ENCODE assay signal across 11 cellular contexts in the genomic region with DNA sequence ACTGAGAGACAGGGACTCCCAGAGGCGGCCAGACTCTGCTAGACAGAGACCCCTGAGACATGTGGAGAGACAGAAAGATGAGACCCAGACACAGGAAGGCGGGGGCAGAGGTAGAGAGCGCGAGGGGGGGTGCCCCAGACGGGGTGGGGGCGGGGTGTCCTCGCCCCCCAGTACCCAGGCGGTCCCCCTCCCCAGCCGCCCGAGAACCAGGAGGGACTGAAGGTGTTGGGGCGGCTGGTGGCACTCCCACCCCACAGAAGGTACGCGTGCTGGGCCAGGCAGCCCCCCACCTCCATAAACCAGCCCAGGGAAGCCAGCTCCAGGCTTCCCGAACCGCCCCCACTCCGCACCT. TPM values are rescaled to one million over a fixed set of nuclear protein-coding genes. Genes with fewer than 3 reads are reported as not detected.
DNase-seq lines count a peak whose midpoint lies in the region; ATAC-seq, FAIRE-seq and TF ChIP-seq lines count a peak whose summit lies in the region.
"Had no signal": no experiment of that assay in that cellular context is flagged by ENCODE, and none has a peak within 500 bp of the region (broad histone marks: within the 10 kb centered on the region; RNA-seq: fewer than 3 reads in every experiment).

No MANE protein-coding gene starts in this region.

- no peak for DNase-seq in A549 (ENCODE audit: low read depth in 1 of 2, low spot score in 1 of 2)
- no peak for DNase-seq in HCT116 (ENCODE audit: low read depth, low spot score)
- DNase-seq in H1 (ENCODE audit: low read depth in 1 of 2, low spot score in 2 of 2) = no peak
- no peak for DNase-seq in neural crest cell (ENCODE audit: low read depth, low spot score)
- no peak for DNase-seq in AG20443 (ENCODE audit: low spot score)
- no peak for DNase-seq in NCI-H748 (lab: John Stamatoyannopoulos, UW; ENCODE audit: unreplicated experiment)
- DNase-seq in MV-4-11 (lab: John Stamatoyannopoulos, UW) = no peak
- no peak for DNase-seq in NCI-H2227 treated with DMSO at 0.1 percent for 48 hours (lab: John Stamatoyannopoulos, UW)

- H3K4me3 ChIP-seq in A549 = peak overlapping the region; percentile 41
- no peak overlapping the region for H3K4me3 ChIP-seq in HCT116 (replicated peaks in 1 of 2; ENCODE audit: low read depth in 1 of 2, low read length in 2 of 2)
- H3K4me3 ChIP-seq in H1 (ENCODE audit: extremely low read depth in 1 of 4, insufficient read depth in 2 of 4, low read depth in 3 of 4, low read length in 4 of 4) = peak overlapping the region; percentile 61 to 86 (median 68)

- H3K9ac ChIP-seq in HCT116 (ENCODE audit: low read length) = no peak overlapping the region
- H3K9ac ChIP-seq in H1 (replicated peaks in 1 of 4; ENCODE audit: extremely low read depth in 1 of 4, low read depth in 3 of 4, low read length in 3 of 4) = no peak overlapping the region

- no peak overlapping the region for H4K5ac ChIP-seq in H1 (ENCODE audit: insufficient read length, low read depth, low read length)

- H3K79me2 ChIP-seq in HCT116 (ENCODE audit: insufficient read depth, low read length) (no peaks in the 10 kb centered on the region), H1 (ENCODE audit: control insufficient read depth in 1 of 2, insufficient read depth in 2 of 2, low read length in 2 of 2) (no peaks in the 10 kb centered on the region)

- H3K9me3 ChIP-seq in A549 (no peaks in the 10 kb centered on the region), HCT116 (ENCODE audit: control insufficient read depth in 1 of 2, insufficient read depth in 1 of 2, low read depth in 1 of 2, low read length in 2 of 2) (no peaks in the 10 kb centered on the region), H1 (ENCODE audit: insufficient read depth in 2 of 2, low read depth in 1 of 2, low read length in 1 of 2) (no peaks in the 10 kb centered on the region)
- H3K9me3 ChIP-seq: heart left ventricle had no signal

- TF ChIP-seq CTCF in A549 (IDR thresholded peaks at IDR 0.05) (no peak), HCT116 (IDR thresholded peaks at IDR 0.05 in 2 of 3, conservative IDR thresholded peaks at IDR 0.05 in 1 of 3; ENCODE audit: borderline replicate concordance in 1 of 3, insufficient read depth in 1 of 3, low read depth in 2 of 3, low read length in 2 of 3) (no peak), H1 (IDR thresholded peaks at IDR 0.05; ENCODE audit: control extremely low read depth in 1 of 3, insufficient read depth in 1 of 3, low read depth in 1 of 3, low read length in 3 of 3) (no peak), neural crest cell (conservative IDR thresholded peaks at IDR 0.05) (no peak)

- CTCF ChIA-PET in A549 (lab: Yijun Ruan, JAX) (interaction anchor here (4.3 to 8.6 kb wide), 2 partner anchors 12 to 34 kb away, joined by 31 to 58 read pairs; a partner anchor contains a TSS), HCT116 (lab: Charles Lee) (no interaction called here), H1 (lab: Charles Lee; ENCODE audit: partially characterized antibody) (interaction anchor here (0.6 to 11.5 kb wide), 3 partner anchors 13 to 35 kb away, joined by 3 to 80 read pairs (median 4); no protein-coding TSS in a partner anchor)

- RAD21 ChIA-PET in HCT116 (lab: Charles Lee; ENCODE audit: low non-redundant PET in 1 of 2, low total read pairs in 2 of 2, uncharacterized antibody in 2 of 2, unreplicated experiment in 2 of 2) = no interaction called here

- TF ChIP-seq POLR2A in A549 (IDR thresholded peaks at IDR 0.05; ENCODE audit: low read length) = no peak
- no peak for TF ChIP-seq POLR2A in HCT116 (IDR thresholded peaks at IDR 0.05; ENCODE audit: borderline replicate concordance, extremely low read depth, insufficient read depth, insufficient read length)
- TF ChIP-seq POLR2A in H1 (IDR thresholded peaks at IDR 0.05; ENCODE audit: control extremely low read depth in 1 of 2, low read depth in 2 of 2, low read length in 2 of 2) = no peak

- intact Hi-C loops in HCT116 (cut with micrococcal nuclease) = no loop called here

- no peak overlapping the region for H3K27ac Mint-ChIP-seq in neural crest cell (ENCODE audit: unreplicated experiment)

- WGBS in A549 (ENCODE audit: missing lambda C conversion rate) = 4% methylated on average over 6 of the region's 16 CpGs
- 5% methylated on average over 4 of the region's 16 CpGs; no CpG with 5 or more reads in 1 of the 2 experiments for WGBS in H1 (ENCODE audit: extremely low coverage in 1 of 2, insufficient coverage in 1 of 2, insufficient read length in 1 of 2, insufficient replicate concordance in 2 of 2, low coverage in 1 of 2, low lambda C conversion rate in 2 of 2, missing lambda C conversion rate in 1 of 2), 2 experiments

- no peak overlapping the region for H2BK120ac ChIP-seq in H1 (replicated peaks; ENCODE audit: low read depth, low read length)

- no peaks in the 10 kb centered on the region for H3K9me3 Mint-ChIP-seq in neural crest cell

- H4K20me1 ChIP-seq in HCT116 (ENCODE audit: insufficient read depth) (no peaks in the 10 kb centered on the region), H1 (replicated peaks in 1 of 2; ENCODE audit: control insufficient read depth in 1 of 2, insufficient read depth in 2 of 2, low read length in 2 of 2) (peaks cover 0 to under 1% of the 10 kb centered on the region in 2 experiments)

- H3K4me1 Mint-ChIP-seq in neural crest cell = peaks cover 15% of the 10 kb centered on the region

- H3K18ac ChIP-seq in H1 (ENCODE audit: extremely low read depth, low read length) = peak overlapping the region; percentile 60

- H2BK15ac ChIP-seq in H1 (ENCODE audit: low read length) = no peak overlapping the region

- no peak overlapping the region for H3K56ac ChIP-seq in H1 (replicated peaks; ENCODE audit: insufficient read length, low read depth, low read length)

- H3K27me3 Mint-ChIP-seq in neural crest cell (ENCODE audit: low read depth) = peaks cover 56% of the 10 kb centered on the region

- no peak overlapping the region for H3K4ac ChIP-seq in H1 (replicated peaks; ENCODE audit: insufficient read length, low read depth, low read length)

- ATAC-seq in A549 = peak in 1 of 2 experiments; percentile 4; a peak in 2 of 6 replicates
- peak; percentile 12; the same call in 1 of the 2 replicates for ATAC-seq in HCT116

- H3K79me1 ChIP-seq in H1 (ENCODE audit: low read depth, low read length) = no peaks in the 10 kb centered on the region

- H3K27me3 ChIP-seq in HCT116 (ENCODE audit: insufficient read depth, low read length) (peaks cover 33% of the 10 kb centered on the region), H1 (replicated peaks in 1 of 4; ENCODE audit: control insufficient read depth in 3 of 4, extremely low read depth in 1 of 4, insufficient read depth in 3 of 4, low read length in 3 of 4) (peaks cover 0 to 5% (median 3%) of the 10 kb centered on the region in 4 experiments; a peak in 3 of 7 replicates)

- H2BK20ac ChIP-seq in H1 (ENCODE audit: low read length) = no peak overlapping the region

- H3K4me1 ChIP-seq in A549 (peaks cover 19% of the 10 kb centered on the region; the same call in 2 of the 3 replicates), HCT116 (ENCODE audit: control insufficient read depth in 1 of 2, insufficient read depth in 2 of 2, low read length in 2 of 2) (peaks cover 0 to 15% of the 10 kb centered on the region in 2 experiments; a peak in 3 of 4 replicates), H1 (replicated peaks in 1 of 4; ENCODE audit: control insufficient read depth in 3 of 4, insufficient read depth in 4 of 4, low read length in 3 of 4) (peaks cover 4 to 33% (median 18%) of the 10 kb centered on the region in 4 experiments)

- peaks cover 7% of the 10 kb centered on the region; the same call in 1 of the 2 replicates for H3K23me2 ChIP-seq in H1 (ENCODE audit: low read depth, low read length)

- no peaks in the 10 kb centered on the region for H3K36me3 Mint-ChIP-seq in neural crest cell (ENCODE audit: low read depth)

- POLR2A ChIA-PET in A549 (lab: Yijun Ruan, JAX) = no interaction called here
- POLR2A ChIA-PET in HCT116 (lab: Charles Lee) = no interaction called here
- POLR2A ChIA-PET in H1 (lab: Charles Lee; ENCODE audit: partially characterized antibody) = interaction anchor here (0.5 to 5.2 kb wide), 3 partner anchors 24 to 236 kb away, joined by 3 to 29 read pairs (median 6); no protein-coding TSS in a partner anchor

- TF ChIP-seq RAD21 in A549 (conservative IDR thresholded peaks at IDR 0.05 in 1 of 2, IDR thresholded peaks at IDR 0.05 in 1 of 2) = no peak
- no peak for TF ChIP-seq RAD21 in HCT116 (IDR thresholded peaks at IDR 0.05; ENCODE audit: low read depth)
- TF ChIP-seq RAD21 in H1 (IDR thresholded peaks at IDR 0.05 in 1 of 2, conservative IDR thresholded peaks at IDR 0.05 in 1 of 2; ENCODE audit: low read depth in 2 of 2, low read length in 2 of 2) = no peak

- H3K4me3 Mint-ChIP-seq in neural crest cell = peak overlapping the region; percentile 67

- FAIRE-seq in A549 (lab: Jason Lieb, UNC) = no peak
- FAIRE-seq in H1 (lab: Jason Lieb, UNC) = no peak

- 0 out of 2 replicates have a peak overlapping the region, but pooled peaks have one; percentile 50 for H2BK12ac ChIP-seq in H1 (ENCODE audit: low read depth, low read length)

- no peak overlapping the region for H3K14ac ChIP-seq in H1 (ENCODE audit: insufficient read length)

- peak overlapping the region in 1 of 2 experiments; percentile 69; a peak in 2 of 6 replicates for H3K27ac ChIP-seq in A549
- H3K27ac ChIP-seq in HCT116 (ENCODE audit: low read depth, low read length) = no peak overlapping the region
- no peak overlapping the region for H3K27ac ChIP-seq in H1 (ENCODE audit: low read depth, low read length)

- 0 out of 2 replicates have a peak overlapping the region, but pooled peaks have one; percentile 24 for H2BK5ac ChIP-seq in H1 (ENCODE audit: low read depth, low read length)

- H3K9me2 ChIP-seq in HCT116 (ENCODE audit: insufficient read depth) = no peaks in the 10 kb centered on the region

- H2AFZ ChIP-seq in HCT116 (ENCODE audit: low read depth, low read length, poor library complexity, severe bottlenecking) = no peak overlapping the region
- H2AFZ ChIP-seq in H1 (ENCODE audit: low read length) = no peak overlapping the region

- peak overlapping the region; percentile 9; the same call in 1 of the 2 replicates for H4K8ac ChIP-seq in H1 (ENCODE audit: extremely low read depth, insufficient read depth, low read length)

- H3K36me3 ChIP-seq in HCT116 (ENCODE audit: control insufficient read depth in 1 of 2, insufficient read depth in 2 of 2, low read length in 2 of 2) (no peaks in the 10 kb centered on the region), H1 (ENCODE audit: control insufficient read depth in 2 of 4, insufficient read depth in 4 of 4, low read length in 3 of 4) (0 out of 8 replicates have a peak, but pooled peaks cover 0 to 2% (median under 1%) of the 10 kb centered on the region in 4 experiments)
- H3K36me3 ChIP-seq: heart left ventricle had no signal

- H2AK5ac ChIP-seq in H1 (ENCODE audit: low read depth, low read length) = no peak overlapping the region

- peak overlapping the region; percentile 97 for H3K4me2 ChIP-seq in A549
- H3K4me2 ChIP-seq in HCT116 (ENCODE audit: low read length) = peak overlapping the region; percentile 51
- peak overlapping the region; percentile 65 to 83 for H3K4me2 ChIP-seq in H1 (ENCODE audit: insufficient read depth in 1 of 2, low read depth in 2 of 2, low read length in 2 of 2)

- H4K91ac ChIP-seq in H1 (replicated peaks; ENCODE audit: insufficient read length, low read length) = no peak overlapping the region

- BruUV-seq in HCT116 (replicated peaks; lab: Mats Ljungman, UMichigan) = no TSS peak

- TF ChIP-seq EP300 in A549 (IDR thresholded peaks at IDR 0.05) (no peak), H1 (IDR thresholded peaks at IDR 0.05; ENCODE audit: borderline replicate concordance in 1 of 2, low read depth in 2 of 2, low read length in 2 of 2) (no peak)

- H3K23ac ChIP-seq in H1 (ENCODE audit: insufficient read length) = no peak overlapping the region

RNA-seq across cellular contexts. Expression of a gene that starts 0.3 kb away (rescaled TPM):
- polyA plus RNA-seq in A549 (2011; rRNA removed) = 0.12 and 0.35 TPM in 2 replicates
- 0.09 and 0.23 TPM in 2 replicates for polyA plus RNA-seq in A549 (2012; cell fraction: cytosol; rRNA removed)
- 0.23 and 0.70 TPM in 2 replicates for polyA plus RNA-seq in A549 (2012; cell fraction: nucleus; rRNA removed)
- polyA plus RNA-seq in A549 (2017; fragmentation: RNase III; extraction: RNeasy Plus Mini Kit Qiagen cat#74134 plus additional on column Dnase treatment) = 0.15 to 0.30 TPM (median 0.17 TPM) in 3 replicates
- polyA minus RNA-seq in A549 (2011; rRNA and poly(A)+ RNA removed) = 1.8 and 2.3 TPM in 2 replicates
- total RNA-seq in HCT116 (2021; ENCODE audit: unreplicated experiment) = 0.98 TPM
- polyA plus RNA-seq in HCT116 (2012) = 1.4 and 2.5 TPM in 2 replicates
- total RNA-seq in H1 (2021; fragmentation: NEBNext Ultra II Directional; extraction: Animal tissue kit (Norgen Biotek cat#: 25700)) = 7.3 and 8.3 TPM in 2 replicates
- 12.4 and 15.7 TPM in 2 replicates for polyA plus RNA-seq in H1 (2011; rRNA removed)
- polyA plus RNA-seq in H1 (2011; cell fraction: cytosol; rRNA removed) = 9.3 TPM
- polyA plus RNA-seq in H1 (2011; cell fraction: nucleus; rRNA removed) = 16.6 TPM
- 7.1 to 14.9 TPM (median 11.4 TPM) in 4 replicates for polyA plus RNA-seq in H1 (2012, experiment 1 of 2)
- polyA plus RNA-seq in H1 (2012, experiment 2 of 2) = 6.9 TPM
- 6.6 TPM for polyA plus RNA-seq in H1 (2013, experiment 1 of 2)
- 6.1 TPM for polyA plus RNA-seq in H1 (2013, experiment 2 of 2)
- polyA minus RNA-seq in H1 (2011; rRNA and poly(A)+ RNA removed) = 27.9 and 30.5 TPM in 2 replicates
- 12.6 TPM for polyA minus RNA-seq in H1 (2011; cell fraction: cytosol; rRNA and poly(A)+ RNA removed)
- 9.7 TPM for polyA minus RNA-seq in H1 (2011; cell fraction: nucleus; rRNA and poly(A)+ RNA removed)
- 0.61 and 0.70 TPM in 2 replicates for total RNA-seq in neural crest cell
- total RNA-seq: myocyte had no signal

RNA-seq across cellular contexts. Expression of a gene that starts 12.7 kb away (rescaled TPM):
- polyA plus RNA-seq in A549 (2011; rRNA removed) = 10.6 and 12.5 TPM in 2 replicates
- polyA plus RNA-seq in A549 (2012; cell fraction: cytosol; rRNA removed) = 26.3 and 28.7 TPM in 2 replicates
- polyA plus RNA-seq in A549 (2012; cell fraction: nucleus; rRNA removed) = 62.7 and 66.3 TPM in 2 replicates
- polyA plus RNA-seq in A549 (2017; fragmentation: RNase III; extraction: RNeasy Plus Mini Kit Qiagen cat#74134 plus additional on column Dnase treatment) = 20.6 to 22.1 TPM (median 20.8 TPM) in 3 replicates
- polyA minus RNA-seq in A549 (2011; rRNA and poly(A)+ RNA removed) = 13.7 and 15.6 TPM in 2 replicates
- 23.8 TPM for total RNA-seq in HCT116 (2021; ENCODE audit: unreplicated experiment)
- polyA plus RNA-seq in HCT116 (2012) = 21.3 and 27.5 TPM in 2 replicates
- 23.6 and 28.0 TPM in 2 replicates for total RNA-seq in H1 (2021; fragmentation: NEBNext Ultra II Directional; extraction: Animal tissue kit (Norgen Biotek cat#: 25700))
- 31.3 and 45.2 TPM in 2 replicates for polyA plus RNA-seq in H1 (2011; rRNA removed)
- polyA plus RNA-seq in H1 (2011; cell fraction: cytosol; rRNA removed) = 29.4 TPM
- polyA plus RNA-seq in H1 (2011; cell fraction: nucleus; rRNA removed) = 57.8 TPM
- polyA plus RNA-seq in H1 (2012, experiment 1 of 2) = 22.6 to 33.3 TPM (median 31.1 TPM) in 4 replicates
- polyA plus RNA-seq in H1 (2012, experiment 2 of 2) = 27.0 TPM
- polyA plus RNA-seq in H1 (2013, experiment 1 of 2) = 24.6 TPM
- polyA plus RNA-seq in H1 (2013, experiment 2 of 2) = 23.7 TPM
- polyA minus RNA-seq in H1 (2011; rRNA and poly(A)+ RNA removed) = 14.6 and 16.5 TPM in 2 replicates
- 6.9 TPM for polyA minus RNA-seq in H1 (2011; cell fraction: cytosol; rRNA and poly(A)+ RNA removed)
- 9.3 TPM for polyA minus RNA-seq in H1 (2011; cell fraction: nucleus; rRNA and poly(A)+ RNA removed)
- 30.0 and 30.2 TPM in 2 replicates for total RNA-seq in neural crest cell

RNA-seq across cellular contexts. Expression of a gene that starts 43.5 kb away (rescaled TPM):
- polyA plus RNA-seq in A549 (2011; rRNA removed) (69.6 and 74.3 TPM in 2 replicates), A549 (2017; fragmentation: RNase III; extraction: RNeasy Plus Mini Kit Qiagen cat#74134 plus additional on column Dnase treatment) (92.5 to 101 TPM (median 94.2 TPM) in 3 replicates), H1 (2011; rRNA removed) (78.2 and 101 TPM in 2 replicates)
- 111 and 125 TPM in 2 replicates for polyA plus RNA-seq in A549 (2012; cell fraction: cytosol; rRNA removed)
- 107 and 121 TPM in 2 replicates for polyA plus RNA-seq in A549 (2012; cell fraction: nucleus; rRNA removed)
- 100.0 and 132 TPM in 2 replicates for polyA minus RNA-seq in A549 (2011; rRNA and poly(A)+ RNA removed)
- total RNA-seq in HCT116 (2021; ENCODE audit: unreplicated experiment) (58.8 TPM), neural crest cell (67.2 and 69.2 TPM in 2 replicates)
- polyA plus RNA-seq in HCT116 (2012) = 42.8 and 45.3 TPM in 2 replicates
- 58.3 and 58.5 TPM in 2 replicates for total RNA-seq in H1 (2021; fragmentation: NEBNext Ultra II Directional; extraction: Animal tissue kit (Norgen Biotek cat#: 25700))
- 70.6 TPM for polyA plus RNA-seq in H1 (2011; cell fraction: cytosol; rRNA removed)
- 77.1 TPM for polyA plus RNA-seq in H1 (2011; cell fraction: nucleus; rRNA removed)
- polyA plus RNA-seq in H1 (2012, experiment 1 of 2) = 53.3 to 67.3 TPM (median 65.3 TPM) in 4 replicates
- 95.9 TPM for polyA plus RNA-seq in H1 (2012, experiment 2 of 2)
- polyA plus RNA-seq in H1 (2013, experiment 1 of 2) = 52.3 TPM
- 52.2 TPM for polyA plus RNA-seq in H1 (2013, experiment 2 of 2)
- polyA minus RNA-seq in H1 (2011; rRNA and poly(A)+ RNA removed) = 106 and 112 TPM in 2 replicates
- 84.4 TPM for polyA minus RNA-seq in H1 (2011; cell fraction: cytosol; rRNA and poly(A)+ RNA removed)
- 38.2 TPM for polyA minus RNA-seq in H1 (2011; cell fraction: nucleus; rRNA and poly(A)+ RNA removed)

RNA-seq across cellular contexts. Expression of a gene that starts 52.0 kb away (rescaled TPM):
- polyA plus RNA-seq in A549 (2011; rRNA removed) = 16.5 and 19.2 TPM in 2 replicates
- polyA plus RNA-seq in A549 (2012; cell fraction: cytosol; rRNA removed) = 18.7 and 23.4 TPM in 2 replicates
- 44.0 and 54.8 TPM in 2 replicates for polyA plus RNA-seq in A549 (2012; cell fraction: nucleus; rRNA removed)
- 21.8 to 31.4 TPM (median 27.1 TPM) in 3 replicates for polyA plus RNA-seq in A549 (2017; fragmentation: RNase III; extraction: RNeasy Plus Mini Kit Qiagen cat#74134 plus additional on column Dnase treatment)
- 26.1 and 39.1 TPM in 2 replicates for polyA minus RNA-seq in A549 (2011; rRNA and poly(A)+ RNA removed)
- total RNA-seq in HCT116 (2021; ENCODE audit: unreplicated experiment) = 35.8 TPM
- 27.7 and 31.2 TPM in 2 replicates for polyA plus RNA-seq in HCT116 (2012)
- total RNA-seq in H1 (2021; fragmentation: NEBNext Ultra II Directional; extraction: Animal tissue kit (Norgen Biotek cat#: 25700)) = 27.4 and 28.2 TPM in 2 replicates
- polyA plus RNA-seq in H1 (2011; rRNA removed) = 24.5 and 34.0 TPM in 2 replicates
- 25.2 TPM for polyA plus RNA-seq in H1 (2011; cell fraction: cytosol; rRNA removed)
- polyA plus RNA-seq in H1 (2011; cell fraction: nucleus; rRNA removed) = 40.6 TPM
- polyA plus RNA-seq in H1 (2012, experiment 1 of 2) = 21.5 to 39.7 TPM (median 35.7 TPM) in 4 replicates
- polyA plus RNA-seq in H1 (2012, experiment 2 of 2) = 30.6 TPM
- 36.7 TPM for polyA plus RNA-seq in H1 (2013, experiment 1 of 2)
- 36.5 TPM for polyA plus RNA-seq in H1 (2013, experiment 2 of 2)
- 11.1 TPM in 2 replicates for polyA minus RNA-seq in H1 (2011; rRNA and poly(A)+ RNA removed)
- 12.3 TPM for polyA minus RNA-seq in H1 (2011; cell fraction: cytosol; rRNA and poly(A)+ RNA removed)
- 11.0 TPM for polyA minus RNA-seq in H1 (2011; cell fraction: nucleus; rRNA and poly(A)+ RNA removed)
- total RNA-seq in neural crest cell = 99.9 and 109 TPM in 2 replicates
- total RNA-seq: dermis blood vessel endothelial cell had no signal

Comparison
In these comparisons a context has a peak if more than half of its experiments do, and no peak if none do; other contexts are left out.
1. H3K4me3 ChIP-seq: peak in A549 (single experiment) and H1 (4 of 4); none in HCT116 (0 of 2).
2. Peak in every context shown above with its lines, with median percentiles within 50 percentile points of each other: H3K4me2 ChIP-seq.